In the genomic region with DNA sequence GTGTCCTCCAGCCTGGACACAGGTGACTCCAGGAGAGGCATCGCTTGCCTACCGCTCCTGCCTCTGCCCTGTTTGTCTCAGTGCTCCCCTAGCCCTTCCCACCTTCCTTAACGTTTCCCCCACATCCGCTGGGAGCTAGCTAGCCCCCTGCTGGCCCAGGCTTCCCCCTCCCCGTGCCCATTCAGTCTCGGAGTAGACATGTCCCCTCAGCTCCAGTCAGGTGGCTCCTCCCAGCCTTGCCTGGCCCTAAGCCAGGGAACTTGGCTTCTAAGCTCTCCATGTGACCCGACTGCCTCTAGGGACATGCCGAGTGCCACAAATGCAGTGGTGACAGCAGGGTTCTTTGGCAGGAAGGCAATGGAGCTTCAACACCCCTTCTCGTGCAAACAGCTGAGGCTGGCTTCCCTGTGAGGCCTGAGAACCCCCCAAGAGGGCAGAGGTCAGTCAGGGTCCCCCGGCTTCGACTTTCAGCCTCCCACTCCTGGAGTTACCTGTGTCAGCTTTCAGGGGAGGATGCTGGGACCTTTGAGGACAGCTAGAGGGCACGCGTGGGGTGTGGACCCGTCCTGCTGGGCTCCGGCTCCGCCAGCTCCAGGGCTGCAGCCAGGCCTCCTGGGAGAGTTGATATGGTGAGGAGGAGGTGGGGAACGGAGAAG, we compare ENCODE assay signal across 11 cellular contexts. TPM values are rescaled to one million over a fixed set of nuclear protein-coding genes. Genes with fewer than 3 reads are reported as not detected.
DNase-seq lines count a peak whose midpoint lies in the region; ATAC-seq and TF ChIP-seq lines count a peak whose summit lies in the region.
"Had no signal": no experiment of that assay in that cellular context is flagged by ENCODE, and none has a peak within 500 bp of the region (broad histone marks: within the 10 kb centered on the region; RNA-seq: fewer than 3 reads in every experiment).

No MANE protein-coding gene starts in this region.

- H3K4me1 ChIP-seq in HCT116 (ENCODE audit: control insufficient read depth in 1 of 2, insufficient read depth in 2 of 2, low read length in 2 of 2) (peaks cover 16 to 26% of the 10 kb centered on the region in 2 experiments), endodermal cell (ENCODE audit: control insufficient read depth, insufficient read depth, low read length) (peaks cover 8% of the 10 kb centered on the region)

- POLR2A ChIA-PET in HCT116 (lab: Charles Lee) = interaction anchor here (0.8 kb wide), 1 partner anchor 27 kb away, joined by 4 read pairs; the partner anchor contains the start of gene MAD2L2

- no peaks in the 10 kb centered on the region for H3K27me3 Mint-ChIP-seq in endodermal cell (ENCODE audit: insufficient read depth)

- no peaks in the 10 kb centered on the region for H3K79me2 ChIP-seq in HCT116 (ENCODE audit: insufficient read depth, low read length)

- no peak overlapping the region for H3K4me3 Mint-ChIP-seq in endodermal cell

- H3K9me2 ChIP-seq in HCT116 (ENCODE audit: insufficient read depth) = no peaks in the 10 kb centered on the region

- H3K4me3 ChIP-seq in HCT116 (replicated peaks in 1 of 2; ENCODE audit: low read depth in 1 of 2, low read length in 2 of 2) = no peak overlapping the region
- no peak overlapping the region for H3K4me3 ChIP-seq in endodermal cell (ENCODE audit: low read length)
- H3K4me3 ChIP-seq: dorsolateral prefrontal cortex, SK-N-MC, thoracic aorta had no signal

- no peak overlapping the region for H2AFZ ChIP-seq in HCT116 (ENCODE audit: low read depth, low read length, poor library complexity, severe bottlenecking)

- no TSS peak for BruUV-seq in HCT116 (replicated peaks; lab: Mats Ljungman, UMichigan)

- CTCF ChIA-PET in HCT116 (lab: Charles Lee) = interaction anchor here (0.6 to 1.6 kb wide), 7 partner anchors 12 to 670 kb away, joined by 3 to 6 read pairs (median 3); no protein-coding TSS in a partner anchor

- no peaks in the 10 kb centered on the region for H3K36me3 ChIP-seq in HCT116 (ENCODE audit: control insufficient read depth in 1 of 2, insufficient read depth in 2 of 2, low read length in 2 of 2)
- H3K36me3 ChIP-seq in endodermal cell (ENCODE audit: control insufficient read depth, insufficient read depth, low read length) = no peaks in the 10 kb centered on the region
- H3K36me3 ChIP-seq: thoracic aorta had no signal

- TF ChIP-seq POLR2A in HCT116 (IDR thresholded peaks at IDR 0.05; ENCODE audit: borderline replicate concordance, extremely low read depth, insufficient read depth, insufficient read length) = no peak

- no peak for DNase-seq in HCT116 (ENCODE audit: low read depth, low spot score)
- peak; percentile 88 for DNase-seq in NCI-H2107 treated with DMSO at 0.1 percent for 48 hours (lab: John Stamatoyannopoulos, UW; ENCODE audit: unreplicated experiment)
- DNase-seq in endodermal cell = peak; percentile 78
- peak; percentile 14 for DNase-seq in pons (ENCODE audit: low spot score)
- DNase-seq in activated gamma-delta T cell (lab: John Stamatoyannopoulos, UW) = no peak
- DNase-seq: dorsolateral prefrontal cortex had no signal

- WGBS in endodermal cell (ENCODE audit: insufficient coverage in 1 of 2, insufficient read length in 1 of 2), 2 experiments = 74 to 79% methylated on average over 7 to 17 of the region's 17 CpGs

- RAD21 ChIA-PET in HCT116 (lab: Charles Lee; ENCODE audit: low non-redundant PET in 1 of 2, low total read pairs in 2 of 2, uncharacterized antibody in 2 of 2, unreplicated experiment in 2 of 2) = no interaction called here

- H4K20me1 ChIP-seq in HCT116 (ENCODE audit: insufficient read depth) = no peaks in the 10 kb centered on the region

- H3K36me3 Mint-ChIP-seq in endodermal cell (ENCODE audit: low read depth) = no peaks in the 10 kb centered on the region

- H3K4me1 Mint-ChIP-seq in endodermal cell = peaks cover 30% of the 10 kb centered on the region

- H3K27ac Mint-ChIP-seq in endodermal cell = peak overlapping the region; percentile 75

- no peak for TF ChIP-seq RAD21 in HCT116 (IDR thresholded peaks at IDR 0.05; ENCODE audit: low read depth)

- ATAC-seq in HCT116 (peak; percentile 55), HG02885 (IDR thresholded peaks at IDR 0.05; ENCODE audit: poor library complexity, unreplicated experiment) (no peak), HG03139 (IDR thresholded peaks at IDR 0.05; ENCODE audit: unreplicated experiment) (no peak), HG02642 (IDR thresholded peaks at IDR 0.05; ENCODE audit: poor library complexity, unreplicated experiment) (no peak)

- H3K27ac ChIP-seq in HCT116 (ENCODE audit: low read depth, low read length) (peak overlapping the region; percentile 1; the same call in 1 of the 2 replicates), endodermal cell (ENCODE audit: low read depth, low read length) (no peak overlapping the region)
- H3K27ac ChIP-seq: dorsolateral prefrontal cortex, SK-N-MC, thoracic aorta had no signal

- peak overlapping the region; percentile 40 for H3K4me2 ChIP-seq in HCT116 (ENCODE audit: low read length)

- H3K27me3 ChIP-seq in HCT116 (ENCODE audit: insufficient read depth, low read length) (no peaks in the 10 kb centered on the region), endodermal cell (ENCODE audit: control insufficient read depth, insufficient read depth, low read length, poor library complexity, severe bottlenecking) (no peaks in the 10 kb centered on the region)
- H3K27me3 ChIP-seq: dorsolateral prefrontal cortex had no signal

- TF ChIP-seq CTCF in HCT116 (IDR thresholded peaks at IDR 0.05 in 2 of 3, conservative IDR thresholded peaks at IDR 0.05 in 1 of 3; ENCODE audit: borderline replicate concordance in 1 of 3, insufficient read depth in 1 of 3, low read depth in 2 of 3, low read length in 2 of 3) (peak in 1 of 3 experiments; percentile 5; a peak in 1 of 6 replicates), endodermal cell (conservative IDR thresholded peaks at IDR 0.05) (no peak)

- H3K9me3 Mint-ChIP-seq in endodermal cell = no peaks in the 10 kb centered on the region

- H3K9me3 ChIP-seq in HCT116 (ENCODE audit: control insufficient read depth in 1 of 2, insufficient read depth in 1 of 2, low read depth in 1 of 2, low read length in 2 of 2) (no peaks in the 10 kb centered on the region), endodermal cell (ENCODE audit: control insufficient read depth, low read length) (no peaks in the 10 kb centered on the region)
- H3K9me3 ChIP-seq: thoracic aorta had no signal

- intact Hi-C loops in HCT116 (cut with micrococcal nuclease) = no loop called here

- no peak overlapping the region for H3K9ac ChIP-seq in HCT116 (ENCODE audit: low read length)
- H3K9ac ChIP-seq in endodermal cell (ENCODE audit: extremely low read depth, low read length, poor library complexity, severe bottlenecking) = no peak overlapping the region

TF ChIP-seq in HCT116, 20 proteins besides CTCF, POLR2A, EP300 and RAD21 (continues in another document):
- TF ChIP-seq, protein P1, sequence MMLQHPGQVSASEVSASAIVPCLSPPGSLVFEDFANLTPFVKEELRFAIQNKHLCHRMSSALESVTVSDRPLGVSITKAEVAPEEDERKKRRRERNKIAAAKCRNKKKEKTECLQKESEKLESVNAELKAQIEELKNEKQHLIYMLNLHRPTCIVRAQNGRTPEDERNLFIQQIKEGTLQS (IDR thresholded peaks at IDR 0.05) = no peak
- no peak for TF ChIP-seq ZFX (IDR thresholded peaks at IDR 0.05)
- TF ChIP-seq POLR2AphosphoS5 (IDR thresholded peaks at IDR 0.05; ENCODE audit: low read depth, low read length) = no peak
- TF ChIP-seq CEBPB (IDR thresholded peaks at IDR 0.05; ENCODE audit: low read depth) = no peak
- TF ChIP-seq EZH2phosphoT487 (IDR thresholded peaks at IDR 0.05; ENCODE audit: borderline replicate concordance) = no peak
- TF ChIP-seq REST (IDR thresholded peaks at IDR 0.05; ENCODE audit: low read depth) = no peak

RNA-seq across cellular contexts. Expression of gene DRAXIN, which starts 16.2 kb away (rescaled TPM):
- total RNA-seq in HCT116 (2021; ENCODE audit: unreplicated experiment) (0.47 TPM), endodermal cell (1 to 10 TPM; 5.4 to 6.0 TPM)
- 0.20 and 0.30 TPM in 2 replicates for polyA plus RNA-seq in HCT116 (2012)
- 42.1 TPM for polyA plus RNA-seq in endodermal cell (2013, experiment 1 of 2)
- 39.2 TPM for polyA plus RNA-seq in endodermal cell (2013, experiment 2 of 2)

RNA-seq across cellular contexts. Expression of gene MAD2L2, which starts 26.8 kb away (rescaled TPM):
- 93.8 TPM for total RNA-seq in HCT116 (2021; ENCODE audit: unreplicated experiment)
- polyA plus RNA-seq in HCT116 (2012) = 153 and 176 TPM in 2 replicates
- total RNA-seq in endodermal cell = 100 to 1,000 TPM; 128 to 132 TPM
- 153 TPM for polyA plus RNA-seq in endodermal cell (2013, experiment 1 of 2)
- 130 TPM for polyA plus RNA-seq in endodermal cell (2013, experiment 2 of 2)

RNA-seq across cellular contexts. Expression of gene AGTRAP, which starts 28.2 kb away (rescaled TPM):
- total RNA-seq in HCT116 (2021; ENCODE audit: unreplicated experiment) = 49.0 TPM
- 51.9 and 61.4 TPM in 2 replicates for polyA plus RNA-seq in HCT116 (2012)
- total RNA-seq in endodermal cell = 10 to 100 TPM; 71.3 to 81.2 TPM
- polyA plus RNA-seq in endodermal cell (2013, experiment 1 of 2) = 54.5 TPM
- polyA plus RNA-seq in endodermal cell (2013, experiment 2 of 2) = 49.1 TPM

RNA-seq across cellular contexts. Expression of gene FBXO6, which starts 43.7 kb away (rescaled TPM):
- 22.8 TPM for total RNA-seq in HCT116 (2021; ENCODE audit: unreplicated experiment)
- 28.7 and 30.6 TPM in 2 replicates for polyA plus RNA-seq in HCT116 (2012)
- 1 to 10 TPM; 2.7 to 4.1 TPM for total RNA-seq in endodermal cell
- polyA plus RNA-seq in endodermal cell (2013, experiment 1 of 2) = 2.8 TPM
- 2.0 TPM for polyA plus RNA-seq in endodermal cell (2013, experiment 2 of 2)

RNA-seq across cellular contexts. Expression of gene FBXO44, which starts 53.1 kb away (rescaled TPM):
- total RNA-seq in HCT116 (2021; ENCODE audit: unreplicated experiment) = 60.9 TPM
- 51.1 and 54.2 TPM in 2 replicates for polyA plus RNA-seq in HCT116 (2012)
- total RNA-seq in endodermal cell = 10 to 100 TPM; 29.1 to 39.1 TPM
- polyA plus RNA-seq in endodermal cell (2013, experiment 1 of 2) = 23.4 TPM
- polyA plus RNA-seq in endodermal cell (2013, experiment 2 of 2) = 15.7 TPM

Comparison
In these comparisons a context has a peak if more than half of its experiments do, and no peak if none do; other contexts are left out.
1. DNase-seq: peak in NCI-H2107 treated with DMSO at 0.1 percent for 48 hours (single experiment), endodermal cell (single experiment) and pons (single experiment); none in HCT116 (single experiment) and activated gamma-delta T cell (single experiment).